Comparison of ENCODE assay signal across 22 cellular contexts in the genomic region with DNA sequence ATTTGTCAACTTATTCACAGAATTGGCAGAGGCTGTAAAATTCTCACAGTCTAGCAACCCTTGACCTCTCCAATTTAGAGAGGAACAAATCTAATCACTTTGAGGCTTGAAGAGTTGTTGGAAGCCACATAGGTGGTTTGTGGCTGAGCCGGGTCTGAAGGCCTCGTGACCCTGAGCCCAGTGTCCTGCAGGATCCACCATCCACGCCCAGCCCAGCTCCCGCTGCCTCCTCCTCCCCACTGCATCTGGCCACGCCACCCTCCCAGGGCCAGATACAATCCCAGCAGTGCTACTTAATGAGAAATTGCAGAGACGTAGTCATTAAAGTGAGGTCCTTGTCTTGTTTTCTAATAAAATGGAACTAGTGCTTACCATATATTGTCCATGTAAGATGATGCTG.
"Had no signal": no experiment of that assay in that cellular context is flagged by ENCODE, and none has a peak within 500 bp of the region (broad histone marks: within the 10 kb centered on the region; RNA-seq: fewer than 3 reads in every experiment).

No MANE protein-coding gene starts in this region.

- H3K27ac ChIP-seq: coronary artery, esophagus muscularis mucosa, foreskin keratinocyte, heart right ventricle, left ventricle myocardium inferior, lower lobe of right lung, parathyroid adenoma, prostate gland, skin epidermis, transverse colon, vagina had no signal

- H3K4me1 ChIP-seq: esophagus muscularis mucosa, foreskin keratinocyte, heart right ventricle, left ventricle myocardium inferior, parathyroid adenoma, prostate gland, vagina had no signal

- H3K27me3 ChIP-seq: foreskin keratinocyte, transverse colon, vagina had no signal

- H3K9me3 ChIP-seq: esophagus muscularis mucosa, heart right ventricle, left ventricle myocardium inferior, lower lobe of right lung, mucosa of descending colon, prostate gland, transverse colon, vagina had no signal

- DNase-seq: dermis blood vessel endothelial cell; effector memory CD4-positive, alpha-beta T cell; foreskin keratinocyte; glutamatergic neuron; heart right ventricle; hippocampal formation; left cardiac atrium; left ventricle myocardium inferior; lower lobe of right lung; mucosa of descending colon; naive B cell; right cardiac atrium; stimulated activated CD4-positive, alpha-beta T cell treated with anti-CD3 and anti-CD28 coated beads, Interleukin-15, amount 100 ng/mL, for 24 hours; stimulated activated CD4-positive, alpha-beta T cell treated with anti-CD3 and anti-CD28 coated beads, Interleukin-2, amount 100 ng/mL, for 48 hours; stimulated activated naive B cell treated with anti-CD40 and anti-IgM and Interleukin-4, amounts not matched to agents 10 μg/mL and 1 μg/mL and 100 μg/mL, for 72 hours; transverse colon had no signal

- H3K4me3 ChIP-seq: coronary artery, esophagus muscularis mucosa, heart right ventricle, left ventricle myocardium inferior, lower lobe of right lung, mucosa of descending colon, prostate gland, skin epidermis, transverse colon, vagina had no signal

- H3K36me3 ChIP-seq: esophagus muscularis mucosa, heart right ventricle, left ventricle myocardium inferior, lower lobe of right lung, prostate gland, transverse colon, vagina had no signal
